ENCODE assay signal across 1 cellular context in the genomic region with DNA sequence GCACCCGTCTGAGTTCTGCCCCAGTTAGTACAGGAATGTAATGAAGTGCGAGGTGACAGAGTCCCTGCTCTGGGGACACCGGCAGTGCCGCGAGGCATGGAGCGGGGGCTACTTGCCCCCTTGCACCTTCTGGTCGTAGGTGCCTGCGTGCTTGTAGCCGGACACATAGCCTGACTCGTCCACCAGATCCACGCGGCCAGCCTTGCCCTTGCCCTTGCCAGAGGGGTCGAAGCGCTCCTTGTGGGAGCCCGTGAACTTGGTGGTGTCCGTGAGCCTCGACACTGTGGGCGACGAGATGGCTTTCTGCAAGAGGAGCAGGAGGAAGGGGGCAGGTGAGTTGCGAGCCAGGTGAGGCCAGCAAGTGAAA.
TF ChIP-seq lines count a peak whose summit lies in the region.

No MANE protein-coding gene starts in this region.

TF ChIP-seq in HepG2, 621 proteins besides CTCF, POLR2A, EP300 and RAD21 (continued from another document):
- TF ChIP-seq, protein P1, sequence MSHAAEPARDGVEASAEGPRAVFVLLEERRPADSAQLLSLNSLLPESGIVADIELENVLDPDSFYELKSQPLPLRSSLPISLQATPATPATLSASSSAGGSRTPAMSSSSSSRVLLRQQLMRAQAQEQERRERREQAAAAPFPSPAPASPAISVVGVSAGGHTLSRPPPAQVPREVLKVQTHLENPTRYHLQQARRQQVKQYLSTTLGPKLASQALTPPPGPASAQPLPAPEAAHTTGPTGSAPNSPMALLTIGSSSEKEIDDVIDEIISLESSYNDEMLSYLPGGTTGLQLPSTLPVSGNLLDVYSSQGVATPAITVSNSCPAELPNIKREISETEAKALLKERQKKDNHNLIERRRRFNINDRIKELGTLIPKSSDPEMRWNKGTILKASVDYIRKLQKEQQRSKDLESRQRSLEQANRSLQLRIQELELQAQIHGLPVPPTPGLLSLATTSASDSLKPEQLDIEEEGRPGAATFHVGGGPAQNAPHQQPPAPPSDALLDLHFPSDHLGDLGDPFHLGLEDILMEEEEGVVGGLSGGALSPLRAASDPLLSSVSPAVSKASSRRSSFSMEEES (CRISPR knock-in tag; IDR thresholded peaks at IDR 0.05): no peak
- TF ChIP-seq ZNF251 (CRISPR knock-in tag; IDR thresholded peaks at IDR 0.05): no peak
